In the genomic region with DNA sequence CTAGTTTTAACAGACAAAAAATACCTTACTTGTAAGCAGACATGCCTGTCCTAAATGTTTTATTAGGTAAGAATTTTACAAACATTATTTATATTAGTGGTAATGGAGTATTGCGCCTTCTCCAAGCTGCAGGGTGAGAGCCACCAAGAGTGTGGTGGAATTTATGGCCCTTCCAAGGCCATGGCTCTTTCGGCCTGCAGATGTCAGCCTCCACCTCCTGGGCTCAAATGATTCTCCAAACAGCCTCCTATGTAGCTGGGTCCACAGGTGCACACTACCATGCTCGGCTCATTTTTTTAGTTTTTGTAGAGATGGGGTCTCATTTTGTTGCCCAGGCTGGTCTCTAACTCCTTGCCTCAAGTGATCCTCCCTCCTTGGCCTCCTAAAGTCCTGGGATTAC, we compare ENCODE assay signal across 24 cellular contexts. TPM values are rescaled to one million over a fixed set of nuclear protein-coding genes. Genes with fewer than 3 reads are reported as not detected.
DNase-seq lines count a peak whose midpoint lies in the region; ATAC-seq and TF ChIP-seq lines count a peak whose summit lies in the region.
"Had no signal": no experiment of that assay in that cellular context is flagged by ENCODE, and none has a peak within 500 bp of the region (broad histone marks: within the 10 kb centered on the region; RNA-seq: fewer than 3 reads in every experiment).

No MANE protein-coding gene starts in this region.

- H3K4me1 ChIP-seq in right atrium auricular region = no peaks in the 10 kb centered on the region
- no peaks in the 10 kb centered on the region for H3K4me1 ChIP-seq in upper lobe of right lung
- H3K4me1 ChIP-seq: ascending aorta, esophagus squamous epithelium, neural progenitor cell, psoas muscle, tibial nerve had no signal

- H3K27ac ChIP-seq in right atrium auricular region (no peak overlapping the region), upper lobe of right lung (no peak overlapping the region)
- H3K27ac ChIP-seq: ascending aorta, esophagus squamous epithelium, neural progenitor cell, psoas muscle, tibial nerve had no signal

- DNase-seq in right atrium auricular region (ENCODE audit: low spot score) = no peak
- no peak for DNase-seq in left cardiac atrium
- peak; percentile 15 for DNase-seq in NAMALWA (ENCODE audit: low spot score)
- no peak for DNase-seq in choroid plexus epithelial cell (ENCODE audit: low read depth)
- DNase-seq in upper lobe of right lung = no peak
- DNase-seq in NCI-H2029 treated with DMSO at 0.1 percent for 48 hours (lab: John Stamatoyannopoulos, UW) = no peak
- DNase-seq: activated CD4-positive, CD25-positive, alpha-beta regulatory T cell treated with anti-CD3 and anti-CD28 coated beads, Interleukin-2, amount 50 U/mL, for 72 hours; CD8-positive, alpha-beta T cell; DND-41; esophagus squamous epithelium; glutamatergic neuron; MG63; NCI-H146; NCI-H748 treated with DMSO at 0.1 percent for 48 hours; psoas muscle; stimulated activated CD4-positive, alpha-beta T cell treated with anti-CD3 and anti-CD28 coated beads, Interleukin-4, amount 100 ng/mL, for 24 hours; stimulated activated naive CD8-positive, alpha-beta T cell treated with anti-CD3 and anti-CD28 coated beads, Interleukin-15, amount 100 ng/mL, for 72 hours; T-helper 9 cell had no signal

- ATAC-seq in left cardiac atrium (no peak), upper lobe of right lung (no peak), GM18870 (IDR thresholded peaks at IDR 0.05; ENCODE audit: unreplicated experiment) (no peak), HG03521 (IDR thresholded peaks at IDR 0.05; ENCODE audit: unreplicated experiment) (no peak)
- ATAC-seq: CD8-positive, alpha-beta T cell; psoas muscle; stimulated activated naive CD8-positive, alpha-beta T cell treated with anti-CD3 and anti-CD28 coated beads, Interleukin-15, amount 100 ng/mL, for 72 hours had no signal

- no peaks in the 10 kb centered on the region for H3K36me3 ChIP-seq in right atrium auricular region
- H3K36me3 ChIP-seq in upper lobe of right lung = no peaks in the 10 kb centered on the region
- H3K36me3 ChIP-seq: ascending aorta, esophagus squamous epithelium had no signal

- peaks cover 0 to 5% of the 10 kb centered on the region in 2 donors for H3K9me3 ChIP-seq in right atrium auricular region
- H3K9me3 ChIP-seq in upper lobe of right lung = peaks cover under 1% of the 10 kb centered on the region

- intact Hi-C loops in left cardiac atrium (cut with DNase I) (no loop called here), upper lobe of right lung (cut with DNase I) (no loop called here)

- TF ChIP-seq CTCF in right atrium auricular region (IDR thresholded peaks at IDR 0.05) = peak; percentile 16 to 42
- TF ChIP-seq CTCF in choroid plexus epithelial cell (conservative IDR thresholded peaks at IDR 0.05; ENCODE audit: low read depth, low read length) = peak; percentile 18
- TF ChIP-seq CTCF in upper lobe of right lung (IDR thresholded peaks at IDR 0.05) = peak; percentile 8

- H3K27me3 ChIP-seq in right atrium auricular region (no peaks in the 10 kb centered on the region), upper lobe of right lung (no peaks in the 10 kb centered on the region)
- H3K27me3 ChIP-seq: ascending aorta, esophagus squamous epithelium, MG63, neural progenitor cell, tibial nerve had no signal

- H3K4me3 ChIP-seq in right atrium auricular region (no peak overlapping the region), choroid plexus epithelial cell (ENCODE audit: low read depth, low read length) (no peak overlapping the region), upper lobe of right lung (no peak overlapping the region)
- H3K4me3 ChIP-seq: ascending aorta, esophagus squamous epithelium, MG63, neural progenitor cell, psoas muscle, smooth muscle cell, tibial nerve had no signal

RNA-seq across cellular contexts. Expression of gene ITGB3BP, which starts 56.3 kb away (rescaled TPM):
- total RNA-seq in right atrium auricular region = 1 to 10 TPM; 5.0 to 5.7 TPM
- total RNA-seq in left cardiac atrium = 1 to 10 TPM; 6.4 to 8.3 TPM
- total RNA-seq in upper lobe of right lung = 18.5 TPM

RNA-seq across cellular contexts. Expression of gene EFCAB7, which starts 56.6 kb away (rescaled TPM):
- 1 to 10 TPM; 5.6 to 6.7 TPM for total RNA-seq in right atrium auricular region
- 10 to 100 TPM in 1 of 2 donors, 1 to 10 TPM in 1; 6.1 to 10.5 TPM for total RNA-seq in left cardiac atrium
- 6.0 TPM for total RNA-seq in upper lobe of right lung
